In genomic region chr2:158321264-158321663, GRCh38 we compare ENCODE assay signal across 12 cellular contexts.
DNase-seq lines count a peak whose midpoint lies in the region; ATAC-seq, FAIRE-seq and TF ChIP-seq lines count a peak whose summit lies in the region.
"Had no signal": no experiment of that assay in that cellular context is flagged by ENCODE, and none has a peak within 500 bp of the region (broad histone marks: within the 10 kb centered on the region; RNA-seq: fewer than 3 reads in every experiment).

No MANE protein-coding gene starts in this region.

- peak; percentile 54 for DNase-seq in A172 (ENCODE audit: low spot score)
- DNase-seq in HPDE6-E6E7 (ENCODE audit: extremely low spot score), result peak; percentile 77
- DNase-seq in adrenal gland, result peak in 5 of 7 donors; percentile 23 to 63 (median 40)
- peak; percentile 88 to 93 for DNase-seq in foreskin keratinocyte
- DNase-seq in HCEC 1CT, result no peak
- DNase-seq in HTR-8/SVneo (ENCODE audit: insufficient read length, low spot score), result no peak
- DNase-seq in cardiac septum (ENCODE audit: low spot score), result no peak
- DNase-seq: activated CD8-positive, alpha-beta memory T cell treated with anti-CD3 and anti-CD28 coated beads, Interleukin-2, amount 50 U/mL, for 48 hours; activated naive CD8-positive, alpha-beta T cell treated with anti-CD3 and anti-CD28 coated beads, Interleukin-2, amount 10 ng/mL, durations not matched to agents 7 days and 5 days; DMS53; NCI-H526 treated with DMSO at 0.1 percent for 48 hours had no signal

- intact Hi-C loops in adrenal gland (cut with DNase I) (no loop called here), cardiac septum (cut with DNase I) (no loop called here)

- ATAC-seq in foreskin keratinocyte, result peak; percentile 91
- no peak for ATAC-seq in HG03108 (IDR thresholded peaks at IDR 0.05; ENCODE audit: unreplicated experiment)

- no peaks in the 10 kb centered on the region for H3K36me3 ChIP-seq in adrenal gland (replicated peaks in 1 of 2)

- no peak overlapping the region for H3K4me3 ChIP-seq in adrenal gland

- 21 to 28% (median 28%) methylated on average over 3 of the region's 3 CpGs for WGBS in adrenal gland, 4 donors

- no peaks in the 10 kb centered on the region for H3K27me3 ChIP-seq in adrenal gland
- H3K27me3 ChIP-seq in foreskin keratinocyte, result no peaks in the 10 kb centered on the region

- TF ChIP-seq CTCF in adrenal gland (IDR thresholded peaks at IDR 0.05) (no peak), foreskin keratinocyte (conservative IDR thresholded peaks at IDR 0.05) (no peak)

- H3K4me1 ChIP-seq in adrenal gland (replicated peaks in 1 of 2), result no peaks in the 10 kb centered on the region
- H3K4me1 ChIP-seq in foreskin keratinocyte, result peaks cover 10% of the 10 kb centered on the region

- no peaks in the 10 kb centered on the region for H3K9me3 ChIP-seq in adrenal gland (replicated peaks in 1 of 3)

- FAIRE-seq in HTR-8/SVneo (lab: Jason Lieb, UNC), result no peak

- H3K27ac ChIP-seq in adrenal gland, result no peak overlapping the region
- H3K27ac ChIP-seq in foreskin keratinocyte, result peak overlapping the region; percentile 84

- TF ChIP-seq POLR2A in adrenal gland (IDR thresholded peaks at IDR 0.05), result no peak

Comparison
In these comparisons a context has a peak if more than half of its experiments do, and no peak if none do; other contexts are left out.
1. DNase-seq: peak in A172 (single experiment), HPDE6-E6E7 (single experiment), adrenal gland (5 of 7) and foreskin keratinocyte (2 of 2); none in HCEC 1CT (single experiment), HTR-8/SVneo (single experiment) and cardiac septum (single experiment).